ENCODE assay signal across 25 cellular contexts in genomic region chr11:16169946-16170345, GRCh38.
A peak's percentile ranks its signal among the peaks of the same experiment; 100 is the strongest.
DNase-seq lines count a peak whose midpoint lies in the region; ATAC-seq, FAIRE-seq and TF ChIP-seq lines count a peak whose summit lies in the region.
"Had no signal": no experiment of that assay in that cellular context is flagged by ENCODE, and none has a peak within 500 bp of the region (broad histone marks: within the 10 kb centered on the region; RNA-seq: fewer than 3 reads in every experiment).

No MANE protein-coding gene starts in this region.

- TF ChIP-seq POLR2A in A549 (IDR thresholded peaks at IDR 0.05; ENCODE audit: low read length): no peak

- DNase-seq in A549 (ENCODE audit: low read depth in 1 of 2, low spot score in 1 of 2): no peak
- peak; percentile 68 for DNase-seq in EH (ENCODE audit: low read depth)
- DNase-seq in SJSA1 (ENCODE audit: low read depth in 1 of 2, low spot score in 2 of 2): peak in 1 of 2 experiments; percentile 57
- DNase-seq in mesenchymal stem cell: no peak
- no peak for DNase-seq in activated CD4-positive, CD25-positive, alpha-beta regulatory T cell treated with anti-CD3 and anti-CD28 coated beads, Interleukin-2, amount 50 U/mL, for 72 hours
- no peak for DNase-seq in superior temporal gyrus (ENCODE audit: extremely low spot score)
- DNase-seq: activated naive CD4-positive, alpha-beta T cell; activated T-cell treated with anti-CD3 and anti-CD28 coated beads, Interleukin-2, amount 50 U/mL, for 24 hours; amygdala; CD4-positive, alpha-beta T cell; DMS 273 treated with DMSO at 0.1 percent for 48 hours; foreskin fibroblast; immature natural killer cell; left ventricle myocardium superior; NCI-H1048; NCI-H2081; NCI-H526 treated with DMSO at 0.1 percent for 48 hours; psoas muscle had no signal

- 65% methylated on average over 2 of the region's 2 CpGs for WGBS in A549 (ENCODE audit: missing lambda C conversion rate)
- 42% methylated on average over 2 of the region's 2 CpGs for WGBS in mesenchymal stem cell

- H2BK15ac ChIP-seq in mesenchymal stem cell (ENCODE audit: low read depth, poor library complexity, severe bottlenecking): no peak overlapping the region

- no peak overlapping the region for H3K23ac ChIP-seq in mesenchymal stem cell (ENCODE audit: low read length in 2 of 2)

- H2BK12ac ChIP-seq in mesenchymal stem cell (ENCODE audit: low read length in 2 of 2): no peak overlapping the region

- H3K4me1 ChIP-seq in A549 (peaks cover 27% of the 10 kb centered on the region), SJSA1 (replicated peaks) (peaks cover 10% of the 10 kb centered on the region), mesenchymal stem cell (ENCODE audit: control insufficient read depth, insufficient read depth, low read depth, low read length) (no peaks in the 10 kb centered on the region)
- H3K4me1 ChIP-seq: psoas muscle, suprapubic skin, vagina had no signal

- POLR2A ChIA-PET in A549 (lab: Yijun Ruan, JAX): no interaction called here

- no peak for FAIRE-seq in A549 (lab: Jason Lieb, UNC)
- FAIRE-seq: GM18507, HepG2 had no signal

- TF ChIP-seq EP300 in A549 (IDR thresholded peaks at IDR 0.05): no peak

- no peak overlapping the region for H2AFZ ChIP-seq in mesenchymal stem cell (ENCODE audit: low read depth, low read length)

- no peak overlapping the region for H4K91ac ChIP-seq in mesenchymal stem cell (ENCODE audit: low read length)

- no peak overlapping the region for H3K18ac ChIP-seq in mesenchymal stem cell (ENCODE audit: low read depth in 1 of 2, low read length in 2 of 2)

- H2BK5ac ChIP-seq in mesenchymal stem cell (ENCODE audit: low read depth, low read length, poor library complexity, severe bottlenecking): no peak overlapping the region

- no peak overlapping the region for H2AK5ac ChIP-seq in mesenchymal stem cell (ENCODE audit: low read length, severe bottlenecking)

- H4K8ac ChIP-seq in mesenchymal stem cell (ENCODE audit: low read length): no peak overlapping the region

- H3K14ac ChIP-seq in mesenchymal stem cell (ENCODE audit: low read length in 2 of 2): no peak overlapping the region

- TF ChIP-seq CTCF in A549 (IDR thresholded peaks at IDR 0.05): no peak

- no peaks in the 10 kb centered on the region for H3K79me1 ChIP-seq in mesenchymal stem cell (replicated peaks; ENCODE audit: low read length, poor library complexity, severe bottlenecking)

- no peak for TF ChIP-seq RAD21 in A549 (conservative IDR thresholded peaks at IDR 0.05 in 1 of 2, IDR thresholded peaks at IDR 0.05 in 1 of 2)

- H3K4me3 ChIP-seq in A549 (no peak overlapping the region), SJSA1 (no peak overlapping the region), mesenchymal stem cell (ENCODE audit: insufficient read depth in 1 of 2, low read depth in 1 of 2, low read length in 2 of 2) (no peak overlapping the region)
- H3K4me3 ChIP-seq: psoas muscle, suprapubic skin, vagina had no signal

- no peak overlapping the region for H3K9ac ChIP-seq in mesenchymal stem cell (ENCODE audit: low read length)

- no peak overlapping the region for H3K4ac ChIP-seq in mesenchymal stem cell (ENCODE audit: low read depth in 1 of 2, low read length in 2 of 2)

- peak overlapping the region; percentile 15; the same call in 1 of the 3 replicates for H3K4me2 ChIP-seq in A549
- H3K4me2 ChIP-seq in mesenchymal stem cell (ENCODE audit: low read length, poor library complexity, severe bottlenecking): no peak overlapping the region

- H3K36me3 ChIP-seq in SJSA1 (no peaks in the 10 kb centered on the region; the same call in 1 of the 2 replicates), mesenchymal stem cell (ENCODE audit: control insufficient read depth in 1 of 2, insufficient read depth in 2 of 2, low read depth in 1 of 2, low read length in 2 of 2) (no peaks in the 10 kb centered on the region)
- H3K36me3 ChIP-seq: suprapubic skin, vagina had no signal

- peak overlapping the region; percentile 49 for H2BK120ac ChIP-seq in mesenchymal stem cell (ENCODE audit: low read depth, low read length)

- H3K27me3 ChIP-seq in SJSA1 (replicated peaks) (no peaks in the 10 kb centered on the region), mesenchymal stem cell (ENCODE audit: control insufficient read depth in 1 of 2, insufficient read depth in 1 of 2, low read length in 2 of 2) (no peaks in the 10 kb centered on the region)
- H3K27me3 ChIP-seq: suprapubic skin, vagina had no signal

- H3K27ac ChIP-seq in A549: no peak overlapping the region
- peak overlapping the region; percentile 14; the same call in 1 of the 2 replicates for H3K27ac ChIP-seq in SJSA1
- H3K27ac ChIP-seq in mesenchymal stem cell (ENCODE audit: low read length, poor library complexity, severe bottlenecking): no peak overlapping the region
- H3K27ac ChIP-seq: psoas muscle, suprapubic skin, vagina had no signal

- CTCF ChIA-PET in A549 (lab: Yijun Ruan, JAX): interaction anchor here (0.7 to 0.9 kb wide), 2 partner anchors 14 to 28 kb away, joined by 3 read pairs; no protein-coding TSS in a partner anchor

- H3K9me3 ChIP-seq in A549: no peaks in the 10 kb centered on the region
- H3K9me3 ChIP-seq in SJSA1 (replicated peaks): no peaks in the 10 kb centered on the region
- H3K9me3 ChIP-seq in mesenchymal stem cell (ENCODE audit: control insufficient read depth, low read length): no peaks in the 10 kb centered on the region
- H3K9me3 ChIP-seq: psoas muscle, suprapubic skin, vagina had no signal

- ATAC-seq in A549 (no peak), GM19324 (IDR thresholded peaks at IDR 0.05; ENCODE audit: low FRiP score, unreplicated experiment) (no peak), GM19023 (IDR thresholded peaks at IDR 0.05; ENCODE audit: unreplicated experiment) (no peak)
- ATAC-seq: activated CD4-positive, CD25-positive, alpha-beta regulatory T cell treated with anti-CD3 and anti-CD28 coated beads, Interleukin-2, amount 50 U/mL, for 24 hours; HepG2; psoas muscle had no signal

TF ChIP-seq in A549, 52 proteins besides CTCF, POLR2A, EP300 and RAD21:
- TF ChIP-seq CEBPB (IDR thresholded peaks at IDR 0.05) (no peak), NFE2L2 (conservative IDR thresholded peaks at IDR 0.05; ENCODE audit: low read length) (no peak), JUN (IDR thresholded peaks at IDR 0.05) (no peak), NPAS2 (CRISPR knock-in tag; IDR thresholded peaks at IDR 0.05; ENCODE audit: borderline replicate concordance) (no peak), FOSL2 (IDR thresholded peaks at IDR 0.05) (no peak), FOSL2 (CRISPR knock-in tag; IDR thresholded peaks at IDR 0.05) (no peak), ESRRA (IDR thresholded peaks at IDR 0.05; ENCODE audit: borderline replicate concordance, low read length) (no peak), BHLHE40 (IDR thresholded peaks at IDR 0.05; ENCODE audit: low read depth, low read length) (no peak)
- TF ChIP-seq, protein P1, sequence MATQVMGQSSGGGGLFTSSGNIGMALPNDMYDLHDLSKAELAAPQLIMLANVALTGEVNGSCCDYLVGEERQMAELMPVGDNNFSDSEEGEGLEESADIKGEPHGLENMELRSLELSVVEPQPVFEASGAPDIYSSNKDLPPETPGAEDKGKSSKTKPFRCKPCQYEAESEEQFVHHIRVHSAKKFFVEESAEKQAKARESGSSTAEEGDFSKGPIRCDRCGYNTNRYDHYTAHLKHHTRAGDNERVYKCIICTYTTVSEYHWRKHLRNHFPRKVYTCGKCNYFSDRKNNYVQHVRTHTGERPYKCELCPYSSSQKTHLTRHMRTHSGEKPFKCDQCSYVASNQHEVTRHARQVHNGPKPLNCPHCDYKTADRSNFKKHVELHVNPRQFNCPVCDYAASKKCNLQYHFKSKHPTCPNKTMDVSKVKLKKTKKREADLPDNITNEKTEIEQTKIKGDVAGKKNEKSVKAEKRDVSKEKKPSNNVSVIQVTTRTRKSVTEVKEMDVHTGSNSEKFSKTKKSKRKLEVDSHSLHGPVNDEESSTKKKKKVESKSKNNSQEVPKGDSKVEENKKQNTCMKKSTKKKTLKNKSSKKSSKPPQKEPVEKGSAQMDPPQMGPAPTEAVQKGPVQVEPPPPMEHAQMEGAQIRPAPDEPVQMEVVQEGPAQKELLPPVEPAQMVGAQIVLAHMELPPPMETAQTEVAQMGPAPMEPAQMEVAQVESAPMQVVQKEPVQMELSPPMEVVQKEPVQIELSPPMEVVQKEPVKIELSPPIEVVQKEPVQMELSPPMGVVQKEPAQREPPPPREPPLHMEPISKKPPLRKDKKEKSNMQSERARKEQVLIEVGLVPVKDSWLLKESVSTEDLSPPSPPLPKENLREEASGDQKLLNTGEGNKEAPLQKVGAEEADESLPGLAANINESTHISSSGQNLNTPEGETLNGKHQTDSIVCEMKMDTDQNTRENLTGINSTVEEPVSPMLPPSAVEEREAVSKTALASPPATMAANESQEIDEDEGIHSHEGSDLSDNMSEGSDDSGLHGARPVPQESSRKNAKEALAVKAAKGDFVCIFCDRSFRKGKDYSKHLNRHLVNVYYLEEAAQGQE (IDR thresholded peaks at IDR 0.05): no peak
- TF ChIP-seq, protein P2, sequence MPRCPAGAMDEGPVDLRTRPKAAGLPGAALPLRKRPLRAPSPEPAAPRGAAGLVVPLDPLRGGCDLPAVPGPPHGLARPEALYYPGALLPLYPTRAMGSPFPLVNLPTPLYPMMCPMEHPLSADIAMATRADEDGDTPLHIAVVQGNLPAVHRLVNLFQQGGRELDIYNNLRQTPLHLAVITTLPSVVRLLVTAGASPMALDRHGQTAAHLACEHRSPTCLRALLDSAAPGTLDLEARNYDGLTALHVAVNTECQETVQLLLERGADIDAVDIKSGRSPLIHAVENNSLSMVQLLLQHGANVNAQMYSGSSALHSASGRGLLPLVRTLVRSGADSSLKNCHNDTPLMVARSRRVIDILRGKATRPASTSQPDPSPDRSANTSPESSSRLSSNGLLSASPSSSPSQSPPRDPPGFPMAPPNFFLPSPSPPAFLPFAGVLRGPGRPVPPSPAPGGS (IDR thresholded peaks at IDR 0.05): no peak
